Comparison of ENCODE assay signal across 1 cellular context in the genomic region with DNA sequence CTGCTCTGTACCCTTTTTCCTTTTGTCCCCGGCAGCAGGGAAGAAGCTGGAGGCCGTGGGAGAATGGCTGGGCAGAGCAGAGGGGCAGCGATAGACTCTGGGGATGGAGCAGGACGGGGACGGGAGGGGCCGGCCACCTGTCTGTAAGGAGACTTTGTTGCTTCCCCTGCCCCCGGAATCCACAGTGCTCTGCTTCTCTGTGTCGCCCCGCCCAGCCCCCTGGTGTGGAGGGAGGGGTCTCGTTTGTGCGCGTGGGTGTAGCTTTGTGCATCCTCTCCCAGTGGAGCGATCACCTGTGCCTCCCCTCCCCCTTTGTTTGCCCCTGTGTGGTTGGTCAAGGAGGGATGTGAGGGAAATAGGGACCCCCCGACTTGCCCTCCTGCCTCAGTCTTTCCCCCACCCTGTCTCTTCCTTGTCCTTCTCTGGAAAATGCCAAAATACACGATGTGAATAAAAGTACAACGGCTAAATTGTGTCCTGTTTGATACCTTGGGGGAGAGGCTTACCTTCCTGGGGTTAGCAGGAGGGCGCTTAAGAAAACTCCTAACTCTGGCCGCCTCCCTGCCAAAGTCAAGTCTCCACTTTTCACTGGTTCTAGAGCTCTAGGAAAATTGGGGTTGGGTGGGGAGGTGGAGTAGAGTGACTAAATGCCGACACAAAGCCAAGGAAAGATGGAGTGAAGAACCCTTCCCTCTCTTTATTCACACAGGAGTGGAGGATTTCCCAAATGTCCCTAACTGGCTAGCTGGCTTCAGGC.
TF ChIP-seq lines count a peak whose summit lies in the region.

No MANE protein-coding gene starts in this region.

TF ChIP-seq in endothelial cell of umbilical vein, 7 proteins besides CTCF, POLR2A, EP300 and RAD21:
- TF ChIP-seq POLR2AphosphoS5 (IDR thresholded peaks at IDR 0.05; ENCODE audit: insufficient read depth, low read depth, low read length): no peak
- no peak for TF ChIP-seq GATA2 (IDR thresholded peaks at IDR 0.05; ENCODE audit: insufficient read depth, insufficient read length, low read depth, low read length)
